Comparison of ENCODE assay signal across 29 cellular contexts in the genomic region with DNA sequence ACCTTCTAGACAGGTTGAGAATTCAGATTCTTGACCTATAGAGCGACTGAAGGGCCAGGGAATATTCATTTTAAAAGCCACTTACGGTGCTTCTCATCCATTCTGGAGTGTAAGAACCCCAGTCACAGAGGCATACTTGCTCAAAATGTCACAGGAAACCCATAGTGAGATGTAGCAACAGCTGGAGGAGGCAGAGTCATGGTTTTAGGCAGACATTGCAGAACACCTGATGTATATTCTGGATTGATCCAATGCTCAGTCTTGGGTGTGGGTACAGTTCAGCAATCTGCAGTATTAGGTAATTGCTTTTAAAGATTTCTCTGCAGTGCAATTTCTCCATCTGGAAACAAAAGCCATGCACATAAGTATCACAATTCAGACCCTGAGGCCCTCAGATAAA.
"Had no signal": no experiment of that assay in that cellular context is flagged by ENCODE, and none has a peak within 500 bp of the region (broad histone marks: within the 10 kb centered on the region; RNA-seq: fewer than 3 reads in every experiment).

No MANE protein-coding gene starts in this region.

- H3K27ac Mint-ChIP-seq: dendritic cell treated with granulocyte-macrophage colony-stimulating factor and Interleukin-4, amounts not matched to agents 40 ng/mL and 50 ng/mL, for 4 days; endodermal cell; mesothelial cell of epicardium; naive B cell; natural killer cell treated with Interleukin-12 subunit alpha and Interleukin-12 subunit beta and Interleukin-15 and Interleukin-18, amount 100 ng/mL, for 72 hours; progenitor cell of endocrine pancreas; stimulated activated naive CD8-positive, alpha-beta T cell treated with anti-CD3 and anti-CD28 coated beads, Interleukin-15, amount 100 ng/mL, for 72 hours had no signal

- H3K4me2 ChIP-seq: smooth muscle cell had no signal

- H3K4me1 Mint-ChIP-seq: endodermal cell, naive B cell, neural crest cell had no signal

- DNase-seq: colonic mucosa; effector CD8-positive, alpha-beta T cell; endodermal cell; foreskin melanocyte; left cardiac atrium; left lung; mesenchymal stem cell; mucosa of descending colon; naive B cell; pancreas; right lobe of liver; stimulated activated CD4-positive, alpha-beta T cell treated with anti-CD3 and anti-CD28 coated beads, Interleukin-12 subunit alpha, Interleukin-12 subunit beta, amount 100 ng/mL, for 4 hours; stimulated activated CD4-positive, alpha-beta T cell treated with anti-CD3 and anti-CD28 coated beads, Interleukin-1b, Interleukin-23, amount 100 ng/mL, for 48 hours; stimulated activated CD4-positive, alpha-beta T cell treated with anti-CD3 and anti-CD28 coated beads, Interleukin-4, amount 100 ng/mL, for 1 hour; stimulated activated CD8-positive, alpha-beta memory T cell treated with anti-CD3 and anti-CD28 coated beads, Interleukin-4, amount 100 ng/mL, for 48 hours; stimulated activated naive CD4-positive, alpha-beta T cell; stimulated activated naive CD8-positive, alpha-beta T cell treated with anti-CD3 and anti-CD28 coated beads, Interleukin-15, amount 100 ng/mL, for 72 hours; transverse colon; upper lobe of right lung; uterus had no signal

- H3K4me3 ChIP-seq: colonic mucosa, esophagus muscularis mucosa, left lung, mucosa of descending colon, pancreas, right lobe of liver, smooth muscle cell, suprapubic skin, transverse colon, upper lobe of right lung, uterus had no signal

- ATAC-seq: left cardiac atrium; left lung; mucosa of descending colon; pancreas; right lobe of liver; stimulated activated naive CD8-positive, alpha-beta T cell treated with anti-CD3 and anti-CD28 coated beads, Interleukin-15, amount 100 ng/mL, for 72 hours; upper lobe of right lung had no signal

- H3K9me3 Mint-ChIP-seq: dendritic cell treated with granulocyte-macrophage colony-stimulating factor and Interleukin-4, amounts not matched to agents 40 ng/mL and 50 ng/mL, for 4 days; endodermal cell; natural killer cell treated with Interleukin-12 subunit alpha and Interleukin-12 subunit beta and Interleukin-15 and Interleukin-18, amount 100 ng/mL, for 72 hours; stimulated activated naive CD8-positive, alpha-beta T cell treated with anti-CD3 and anti-CD28 coated beads, Interleukin-15, amount 100 ng/mL, for 72 hours had no signal

- H3K4me3 Mint-ChIP-seq: dendritic cell treated with granulocyte-macrophage colony-stimulating factor and Interleukin-4, amounts not matched to agents 40 ng/mL and 50 ng/mL, for 4 days; endodermal cell; mesothelial cell of epicardium; naive B cell; natural killer cell treated with Interleukin-12 subunit alpha and Interleukin-12 subunit beta and Interleukin-15 and Interleukin-18, amount 100 ng/mL, for 72 hours; neural crest cell; stimulated activated naive CD8-positive, alpha-beta T cell treated with anti-CD3 and anti-CD28 coated beads, Interleukin-15, amount 100 ng/mL, for 72 hours had no signal

- H3K36me3 Mint-ChIP-seq: mesothelial cell of epicardium; naive B cell; natural killer cell treated with Interleukin-12 subunit alpha and Interleukin-12 subunit beta and Interleukin-15 and Interleukin-18, amount 100 ng/mL, for 72 hours had no signal

- H3K4me1 ChIP-seq: colonic mucosa, pancreas, right lobe of liver, transverse colon, uterus had no signal

- H3K27me3 ChIP-seq: colonic mucosa, esophagus muscularis mucosa, left lung, pancreas, right lobe of liver, suprapubic skin, transverse colon, upper lobe of right lung, uterus had no signal

- H3K36me3 ChIP-seq: colonic mucosa, esophagus muscularis mucosa, left lung, neutrophil, pancreas, right lobe of liver, suprapubic skin, transverse colon, upper lobe of right lung, uterus had no signal

- H3K27ac ChIP-seq: colonic mucosa, esophagus muscularis mucosa, left lung, neutrophil, pancreas, right lobe of liver, suprapubic skin, transverse colon, upper lobe of right lung, uterus had no signal

- H3K9me3 ChIP-seq: colonic mucosa, esophagus muscularis mucosa, left lung, mucosa of descending colon, neutrophil, pancreas, right lobe of liver, suprapubic skin, transverse colon, upper lobe of right lung, uterus had no signal

- H3K27me3 Mint-ChIP-seq: progenitor cell of endocrine pancreas had no signal
